In the genomic region with DNA sequence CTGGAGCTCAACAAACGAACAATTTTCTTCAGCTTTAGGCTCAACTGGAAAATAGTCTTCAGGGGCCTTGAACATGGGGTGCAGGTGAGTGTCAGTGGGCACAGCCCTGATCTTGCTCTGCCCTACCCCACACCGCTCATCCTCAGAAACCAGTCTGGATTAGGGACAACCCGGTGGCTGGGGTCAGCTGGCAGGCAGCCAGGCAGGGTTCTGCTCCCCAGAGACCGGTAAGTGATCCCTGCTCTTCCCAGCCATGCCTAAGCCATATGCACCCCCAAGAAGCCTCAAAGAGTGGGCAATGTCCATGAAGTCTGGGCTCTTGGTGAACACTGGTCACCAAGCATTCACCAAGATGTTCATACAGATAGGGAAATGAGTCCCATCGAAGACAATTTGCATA, we compare ENCODE assay signal across 23 cellular contexts.
"Had no signal": no experiment of that assay in that cellular context is flagged by ENCODE, and none has a peak within 500 bp of the region (broad histone marks: within the 10 kb centered on the region; RNA-seq: fewer than 3 reads in every experiment).

No MANE protein-coding gene starts in this region.

- DNase-seq: activated CD4-positive, alpha-beta memory T cell treated with anti-CD3 and anti-CD28 coated beads for 36 hours; activated CD4-positive, alpha-beta T cell treated with anti-CD3 and anti-CD28 coated beads, Interleukin-2, amount 10 ng/mL, durations not matched to agents 24 days and 14 days; activated T-cell treated with anti-CD3 and anti-CD28 coated beads, Interleukin-2, amount 50 U/mL, for 4 hours; central memory CD4-positive, alpha-beta T cell; esophagus squamous epithelium; foreskin melanocyte; left ventricle myocardium superior; naive B cell; nephron progenitor cell; ovary; stimulated activated CD4-positive, alpha-beta T cell treated with anti-CD3 and anti-CD28 coated beads, Interleukin-15, amount 100 ng/mL, for 24 hours; stimulated activated naive CD8-positive, alpha-beta T cell treated with anti-CD3 and anti-CD28 coated beads, Interleukin-15, Interleukin-2, amounts not matched to agents 100 U/mL and 50 U/mL, for 24 hours; upper lobe of left lung; WERI-Rb-1 had no signal

- H3K4me1 Mint-ChIP-seq: activated CD4-positive, alpha-beta T cell treated with anti-CD3 and anti-CD28 coated beads, Interleukin-2, amount 10 ng/mL, durations not matched to agents 24 days and 14 days; naive B cell had no signal

- H3K4me1 ChIP-seq: breast epithelium, esophagus squamous epithelium, upper lobe of left lung, vagina had no signal

- H3K27ac ChIP-seq: breast epithelium, esophagus squamous epithelium, neutrophil, ovary, thoracic aorta, upper lobe of left lung, vagina, WERI-Rb-1 had no signal

- H3K9me3 Mint-ChIP-seq: activated CD4-positive, alpha-beta memory T cell treated with anti-CD3 and anti-CD28 coated beads for 36 hours; activated CD4-positive, alpha-beta T cell treated with anti-CD3 and anti-CD28 coated beads, Interleukin-2, amount 10 ng/mL, durations not matched to agents 24 days and 14 days; activated naive CD4-positive, alpha-beta T cell treated with anti-CD3 and anti-CD28 coated beads, Interleukin-2, amount 50 U/mL, for 72 hours; activated T-cell treated with anti-CD3 and anti-CD28 coated beads, Interleukin-2, amount 50 U/mL, for 4 hours; activated T-helper 2 cell treated with anti-CD3 and anti-CD28 coated beads, Interferon-gamma antibody, Interleukin-2, Interleukin-4, amounts not matched to agents 10 μg/mL and 5 μg/mL and 100 μg/mL, durations not matched to agents 14 hours and 24 hours and 36 hours; naive B cell had no signal

- H3K9me3 ChIP-seq: breast epithelium, esophagus squamous epithelium, neutrophil, ovary, thoracic aorta, upper lobe of left lung, vagina had no signal

- H3K36me3 Mint-ChIP-seq: activated CD4-positive, alpha-beta memory T cell treated with anti-CD3 and anti-CD28 coated beads for 36 hours; activated naive CD4-positive, alpha-beta T cell treated with anti-CD3 and anti-CD28 coated beads, Interleukin-2, amount 50 U/mL, for 72 hours; naive B cell had no signal

- H3K27me3 ChIP-seq: breast epithelium, esophagus squamous epithelium, neutrophil, ovary, upper lobe of left lung, vagina had no signal

- ATAC-seq: activated CD4-positive, CD25-positive, alpha-beta regulatory T cell treated with anti-CD3 and anti-CD28 coated beads, Interleukin-2, amount 50 U/mL, for 24 hours; activated naive CD4-positive, alpha-beta T cell treated with anti-CD3 and anti-CD28 coated beads, Interleukin-2, amount 50 U/mL, for 72 hours; activated T-cell treated with anti-CD3 and anti-CD28 coated beads, Interleukin-2, amount 50 U/mL, for 4 hours; left ventricle myocardium superior; stimulated activated naive CD8-positive, alpha-beta T cell treated with anti-CD3 and anti-CD28 coated beads, Interleukin-15, Interleukin-2, amounts not matched to agents 100 U/mL and 50 U/mL, for 24 hours had no signal

- H3K36me3 ChIP-seq: breast epithelium, esophagus squamous epithelium, neutrophil, ovary, thoracic aorta, upper lobe of left lung, vagina, WERI-Rb-1 had no signal

- H3K4me3 ChIP-seq: breast epithelium, esophagus squamous epithelium, ovary, thoracic aorta, upper lobe of left lung, vagina had no signal

- H3K4me3 Mint-ChIP-seq: activated CD4-positive, alpha-beta memory T cell treated with anti-CD3 and anti-CD28 coated beads for 36 hours; activated CD4-positive, alpha-beta T cell treated with anti-CD3 and anti-CD28 coated beads, Interleukin-2, amount 10 ng/mL, durations not matched to agents 24 days and 14 days; activated T-cell treated with anti-CD3 and anti-CD28 coated beads, Interleukin-2, amount 50 U/mL, for 4 hours; dendritic cell treated with granulocyte-macrophage colony-stimulating factor and Interleukin-4, amounts not matched to agents 40 ng/mL and 50 ng/mL, for 4 days; naive B cell; nephron progenitor cell had no signal

- H3K27me3 Mint-ChIP-seq: progenitor cell of endocrine pancreas had no signal

- H3K27ac Mint-ChIP-seq: activated CD4-positive, alpha-beta memory T cell treated with anti-CD3 and anti-CD28 coated beads for 36 hours; activated CD4-positive, alpha-beta T cell treated with anti-CD3 and anti-CD28 coated beads, Interleukin-2, amount 10 ng/mL, durations not matched to agents 24 days and 14 days; activated T-helper 2 cell treated with anti-CD3 and anti-CD28 coated beads, Interferon-gamma antibody, Interleukin-2, Interleukin-4, amounts not matched to agents 10 μg/mL and 5 μg/mL and 100 μg/mL, durations not matched to agents 14 hours and 24 hours and 36 hours; dendritic cell treated with granulocyte-macrophage colony-stimulating factor and Interleukin-4, amounts not matched to agents 40 ng/mL and 50 ng/mL, for 4 days; naive B cell; nephron progenitor cell; progenitor cell of endocrine pancreas had no signal
